In genomic region chr20:53941680-53942079, GRCh38 we compare ENCODE assay signal across 9 cellular contexts.
DNase-seq lines count a peak whose midpoint lies in the region; ATAC-seq and TF ChIP-seq lines count a peak whose summit lies in the region.
"Had no signal": no experiment of that assay in that cellular context is flagged by ENCODE, and none has a peak within 500 bp of the region (broad histone marks: within the 10 kb centered on the region; RNA-seq: fewer than 3 reads in every experiment).

No MANE protein-coding gene starts in this region.

- WGBS in IMR-90 (ENCODE audit: extremely low coverage in 2 of 2, insufficient read length in 1 of 2), 2 experiments = no CpG with 5 or more reads among the region's 1 CpG
- 100% methylated on average over 1 of the region's 1 CpG for WGBS in ectodermal cell, 2 experiments

- H2BK120ac ChIP-seq in IMR-90 (ENCODE audit: low read depth, low read length) = peak overlapping the region; percentile 30; the same call in 1 of the 2 replicates

- peak overlapping the region; percentile 28 for H3K4me3 Mint-ChIP-seq in Calu3 (ENCODE audit: low read depth, unreplicated experiment)
- no peak overlapping the region for H3K4me3 Mint-ChIP-seq in osteocyte (ENCODE audit: unreplicated experiment)
- no peak overlapping the region for H3K4me3 Mint-ChIP-seq in progenitor cell of endocrine pancreas (ENCODE audit: low read depth)

- BruUV-seq in Calu3 (replicated peaks; lab: Mats Ljungman, UMichigan) (TSS peak; percentile 49), IMR-90 (replicated peaks; lab: Mats Ljungman, UMichigan) (no TSS peak)

- no peak overlapping the region for H2AK5ac ChIP-seq in IMR-90 (ENCODE audit: low read depth, low read length)

- H3K4me1 Mint-ChIP-seq in Calu3 (ENCODE audit: low read depth, unreplicated experiment) (peaks cover 70% of the 10 kb centered on the region), osteocyte (ENCODE audit: unreplicated experiment) (peaks cover 32% of the 10 kb centered on the region), progenitor cell of endocrine pancreas (ENCODE audit: low read depth) (peaks cover 28% of the 10 kb centered on the region)

- TF ChIP-seq CTCF in Calu3 (IDR thresholded peaks at IDR 0.05; ENCODE audit: unreplicated experiment) = no peak
- TF ChIP-seq CTCF in IMR-90 (conservative IDR thresholded peaks at IDR 0.05; ENCODE audit: low read depth, low read length) = no peak
- no peak for TF ChIP-seq CTCF in osteocyte (IDR thresholded peaks at IDR 0.05)
- no peak for TF ChIP-seq CTCF in progenitor cell of endocrine pancreas (IDR thresholded peaks at IDR 0.05; ENCODE audit: unreplicated experiment)

- intact Hi-C loops in Calu3 (cut with micrococcal nuclease; ENCODE audit: unreplicated experiment) = loop anchor here (1.0 to 10.0 kb wide), 7 partner anchors 112 to 784 kb away; no protein-coding TSS in a partner anchor
- intact Hi-C loops in IMR-90 (cut with micrococcal nuclease) = loop anchor here (2.0 to 5.0 kb wide), 2 partner anchors 25 to 256 kb away; no protein-coding TSS in a partner anchor

- H3K4me3 ChIP-seq in IMR-90 (ENCODE audit: insufficient read depth, low read depth, low read length) (no peak overlapping the region), ectodermal cell (ENCODE audit: insufficient read depth, low read depth, low read length) (no peak overlapping the region)
- H3K4me3 ChIP-seq: uterus had no signal

- H3K27me3 Mint-ChIP-seq in Calu3 (ENCODE audit: unreplicated experiment) (no peaks in the 10 kb centered on the region), osteocyte (ENCODE audit: unreplicated experiment) (no peaks in the 10 kb centered on the region), progenitor cell of endocrine pancreas (peaks cover 3% of the 10 kb centered on the region)

- no peak overlapping the region for H2BK20ac ChIP-seq in IMR-90 (ENCODE audit: low read depth, low read length)

- H4K20me1 ChIP-seq in IMR-90 (ENCODE audit: insufficient read depth, low read length) = no peaks in the 10 kb centered on the region

- POLR2A ChIA-PET in IMR-90 (lab: Charles Lee; ENCODE audit: unreplicated experiment) = no interaction called here

- H3K18ac ChIP-seq in IMR-90 (ENCODE audit: low read depth, low read length) = peak overlapping the region; percentile 38; the same call in 1 of the 2 replicates

- peak overlapping the region; percentile 64; the same call in 1 of the 2 replicates for H3K14ac ChIP-seq in IMR-90 (replicated peaks; ENCODE audit: low read depth, low read length)

- H3K27ac ChIP-seq in IMR-90 (ENCODE audit: insufficient read depth, low read length) (no peak overlapping the region), ectodermal cell (ENCODE audit: insufficient read depth, low read depth, low read length, poor library complexity, severe bottlenecking) (peak overlapping the region; percentile 82)

- peak overlapping the region; percentile 56 for H2BK5ac ChIP-seq in IMR-90 (ENCODE audit: low read depth, low read length, poor library complexity, severe bottlenecking)

- peaks cover 7% of the 10 kb centered on the region; the same call in 1 of the 2 replicates for H3K9me1 ChIP-seq in IMR-90 (ENCODE audit: insufficient read depth, low read length)

- no peak overlapping the region for H3K4me2 ChIP-seq in IMR-90 (ENCODE audit: low read depth, low read length)

- in situ Hi-C loops in IMR-90 (cut with MboI; ENCODE audit: low sequenced_read_pairs) = loop anchor here (5.0 to 25.0 kb wide), 3 partner anchors 364 to 1454 kb away; no protein-coding TSS in a partner anchor

- no peak for DNase-seq in Calu3
- DNase-seq in IMR-90 = no peak
- DNase-seq in osteocyte (ENCODE audit: extremely low spot score, unreplicated experiment) = no peak
- DNase-seq in midbrain (lab: John Stamatoyannopoulos, UW) = no peak
- DNase-seq in kidney glomerular epithelial cell (lab: John Stamatoyannopoulos, UW) = no peak
- DNase-seq in progenitor cell of endocrine pancreas (ENCODE audit: low spot score, unreplicated experiment) = no peak
- DNase-seq: uterus had no signal

- H3K36me3 Mint-ChIP-seq in Calu3 (ENCODE audit: insufficient read depth, unreplicated experiment) (no peaks in the 10 kb centered on the region), osteocyte (ENCODE audit: unreplicated experiment) (no peaks in the 10 kb centered on the region), progenitor cell of endocrine pancreas (ENCODE audit: insufficient read depth) (no peaks in the 10 kb centered on the region)

- H4K5ac ChIP-seq in IMR-90 (ENCODE audit: low read depth, low read length) = peak overlapping the region; percentile 84; the same call in 1 of the 2 replicates

- H3K4me1 ChIP-seq in IMR-90 (ENCODE audit: control insufficient read depth, insufficient read depth, low read length) (peaks cover 13% of the 10 kb centered on the region), ectodermal cell (ENCODE audit: control insufficient read depth, insufficient read depth, low read length) (peaks cover 23% of the 10 kb centered on the region)

- H2BK15ac ChIP-seq in IMR-90 (ENCODE audit: low read depth, low read length) = no peak overlapping the region

- no peak overlapping the region for H2AK9ac ChIP-seq in IMR-90 (replicated peaks; ENCODE audit: low read depth, low read length, poor library complexity)

- H3K36me3 ChIP-seq in IMR-90 (ENCODE audit: control insufficient read depth, insufficient read depth, low read length) = no peaks in the 10 kb centered on the region
- H3K36me3 ChIP-seq in ectodermal cell (ENCODE audit: control insufficient read depth, insufficient read depth, low read length) = no peaks in the 10 kb centered on the region
- H3K36me3 ChIP-seq: uterus had no signal

- H3K56ac ChIP-seq in IMR-90 (ENCODE audit: extremely low read depth, insufficient read depth, low read length) = no peak overlapping the region

- H3K27me3 ChIP-seq in IMR-90 (ENCODE audit: control insufficient read depth, insufficient read depth, low read length) (no peaks in the 10 kb centered on the region), ectodermal cell (ENCODE audit: control insufficient read depth, insufficient read depth, low read length, poor library complexity, severe bottlenecking) (no peaks in the 10 kb centered on the region)
- H3K27me3 ChIP-seq: uterus had no signal

- H3K79me1 ChIP-seq in IMR-90 (ENCODE audit: low read depth in 1 of 2, low read length in 2 of 2) = no peaks in the 10 kb centered on the region; a peak in 1 of 4 replicates

- H3K4ac ChIP-seq in IMR-90 (ENCODE audit: low read depth, low read length) = no peak overlapping the region

- no peak overlapping the region for H3K23ac ChIP-seq in IMR-90 (ENCODE audit: low read depth, low read length)

- CTCF ChIA-PET in Calu3 (lab: Charles Lee) = interaction anchor here (0.9 to 4.4 kb wide), 8 partner anchors 16 to 362 kb away, joined by 3 to 51 read pairs (median 5); no protein-coding TSS in a partner anchor
- CTCF ChIA-PET in IMR-90 (lab: Yijun Ruan, JAX) = no interaction called here

- H3K9ac ChIP-seq in IMR-90 (ENCODE audit: low read depth, low read length) = no peak overlapping the region

- TF ChIP-seq RAD21 in IMR-90 (IDR thresholded peaks at IDR 0.05; ENCODE audit: low read length) = no peak

- no peak for TF ChIP-seq POLR2A in IMR-90 (IDR thresholded peaks at IDR 0.05; ENCODE audit: low read depth, low read length)

- dilution Hi-C loops in IMR-90 (cut with HindIII; ENCODE audit: low sequenced_read_pairs, unreplicated experiment) = no loop called here

- peak overlapping the region; percentile 68 for H3K27ac Mint-ChIP-seq in Calu3 (ENCODE audit: unreplicated experiment)
- H3K27ac Mint-ChIP-seq in osteocyte (ENCODE audit: unreplicated experiment) = peak overlapping the region; percentile 42
- H3K27ac Mint-ChIP-seq in progenitor cell of endocrine pancreas = no peak overlapping the region

- peak overlapping the region; percentile 43; the same call in 1 of the 2 replicates for H4K91ac ChIP-seq in IMR-90 (ENCODE audit: insufficient read depth, low read depth, low read length)

- no peaks in the 10 kb centered on the region for H3K9me3 Mint-ChIP-seq in Calu3 (ENCODE audit: low read depth, unreplicated experiment)
- no peaks in the 10 kb centered on the region for H3K9me3 Mint-ChIP-seq in osteocyte (ENCODE audit: unreplicated experiment)
- no peaks in the 10 kb centered on the region for H3K9me3 Mint-ChIP-seq in progenitor cell of endocrine pancreas (ENCODE audit: low read depth)

- ATAC-seq in IMR-90 (ENCODE audit: low read depth) (no peak), GM18873 (IDR thresholded peaks at IDR 0.05; ENCODE audit: low FRiP score, unreplicated experiment) (no peak)

- peak overlapping the region; percentile 52 to 72; a peak in 2 of 4 replicates for H4K8ac ChIP-seq in IMR-90 (ENCODE audit: low read depth in 2 of 2, low read length in 2 of 2)

- no peak overlapping the region for H2AFZ ChIP-seq in IMR-90 (replicated peaks; ENCODE audit: low read length, poor library complexity)

- H3K9me3 ChIP-seq in IMR-90 (ENCODE audit: control insufficient read depth, insufficient read depth, low read length) (no peaks in the 10 kb centered on the region), ectodermal cell (ENCODE audit: control insufficient read depth, low read length) (no peaks in the 10 kb centered on the region)
- H3K9me3 ChIP-seq: uterus had no signal

TF ChIP-seq in IMR-90, 13 proteins besides CTCF, POLR2A, EP300 and RAD21:
- TF ChIP-seq ELK1 (IDR thresholded peaks at IDR 0.05; ENCODE audit: borderline replicate concordance, low read depth, low read length) (no peak), RFX5 (IDR thresholded peaks at IDR 0.05; ENCODE audit: low read depth, low read length) (no peak)
